In genomic region chr11:87038235-87038960, GRCh38 we compare ENCODE assay signal across 8 cellular contexts. TPM values are rescaled to one million over a fixed set of nuclear protein-coding genes. Genes with fewer than 3 reads are reported as not detected.
DNase-seq lines count a peak whose midpoint lies in the region; ATAC-seq and TF ChIP-seq lines count a peak whose summit lies in the region.

No MANE protein-coding gene starts in this region.

- no peaks in the 10 kb centered on the region for H3K36me3 ChIP-seq in CD4-positive, CD25-positive, alpha-beta regulatory T cell (ENCODE audit: control insufficient read depth, insufficient read depth, low read length)
- H3K36me3 ChIP-seq in KMS-11 (ENCODE audit: insufficient read depth), result 0 out of 2 replicates have a peak, but pooled peaks cover 3% of the 10 kb centered on the region
- H3K36me3 ChIP-seq in brain microvascular endothelial cell (replicated peaks), result peaks cover 2% of the 10 kb centered on the region
- peaks cover 0 to 5% (median 5%) of the 10 kb centered on the region in 3 donors for H3K36me3 ChIP-seq in tibial artery

- TF ChIP-seq CTCF in KMS-11 (conservative IDR thresholded peaks at IDR 0.05; ENCODE audit: low read depth, low read length) (no peak), brain microvascular endothelial cell (IDR thresholded peaks at IDR 0.05; ENCODE audit: low read depth, low read length, missing control alignments) (no peak), lower leg skin (IDR thresholded peaks at IDR 0.05) (no peak), tibial artery (IDR thresholded peaks at IDR 0.05) (no peak)

- H3K27me3 Mint-ChIP-seq in CD4-positive, CD25-positive, alpha-beta regulatory T cell, result peaks cover 5% of the 10 kb centered on the region

- H3K4me3 Mint-ChIP-seq in CD4-positive, CD25-positive, alpha-beta regulatory T cell, result peak overlapping the region; percentile 93 to 98 (median 97)

- H3K4me1 ChIP-seq in CD4-positive, CD25-positive, alpha-beta regulatory T cell (ENCODE audit: control insufficient read depth, insufficient read depth, low read length, poor library complexity, severe bottlenecking), result peaks cover 28% of the 10 kb centered on the region
- H3K4me1 ChIP-seq in KMS-11 (ENCODE audit: low read depth, poor library complexity, severe bottlenecking), result peaks cover 26% of the 10 kb centered on the region
- H3K4me1 ChIP-seq in tibial artery, result peaks cover 0 to 45% (median 12%) of the 10 kb centered on the region in 4 donors

- 11 to 12% methylated on average over 9 of the region's 9 CpGs for WGBS in lower leg skin, 2 donors

- H3K4me3 ChIP-seq in CD4-positive, CD25-positive, alpha-beta regulatory T cell (ENCODE audit: low read depth, low read length), result peak overlapping the region; percentile 85
- peak overlapping the region; percentile 92 for H3K4me3 ChIP-seq in KMS-11 (IDR thresholded peaks at IDR 0.05; ENCODE audit: insufficient read depth, low read depth, low read length)
- H3K4me3 ChIP-seq in brain microvascular endothelial cell (ENCODE audit: low read depth, low read length), result peak overlapping the region; percentile 92
- peak overlapping the region; percentile 60 for H3K4me3 ChIP-seq in lower leg skin (ENCODE audit: low read depth, poor library complexity, severe bottlenecking)
- peak overlapping the region; percentile 74 to 95 for H3K4me3 ChIP-seq in tibial artery

- intact Hi-C loops in lower leg skin (cut with DNase I; ENCODE audit: low total_unique reads) (no loop called here), tibial artery (cut with DNase I; ENCODE audit: low total_unique reads) (no loop called here)

- no peaks in the 10 kb centered on the region for H3K9me3 ChIP-seq in CD4-positive, CD25-positive, alpha-beta regulatory T cell (ENCODE audit: control insufficient read depth in 2 of 2, low read length in 2 of 2)
- no peaks in the 10 kb centered on the region for H3K9me3 ChIP-seq in tibial artery

- H3K27ac Mint-ChIP-seq in CD4-positive, CD25-positive, alpha-beta regulatory T cell, result peak overlapping the region; percentile 84 to 94 (median 93)

- no peaks in the 10 kb centered on the region for H4K20me1 ChIP-seq in KMS-11 (ENCODE audit: insufficient read depth)

- in situ Hi-C loops in brain microvascular endothelial cell (cut with HindIII; ENCODE audit: low pct_ligation_motif_present, low sequenced_read_pairs), result no loop called here

- no peak for TF ChIP-seq POLR2A in lower leg skin (IDR thresholded peaks at IDR 0.05)

- peaks cover 40% of the 10 kb centered on the region; the same call in 1 of the 2 replicates for H3K79me2 ChIP-seq in KMS-11 (ENCODE audit: insufficient read depth, low read depth)

- peak overlapping the region; percentile 85 for H3K9ac ChIP-seq in KMS-11

- peaks cover 13 to 60% (median 41%) of the 10 kb centered on the region in 4 donors for H3K4me1 Mint-ChIP-seq in CD4-positive, CD25-positive, alpha-beta regulatory T cell

- peak overlapping the region; percentile 71 for H3K4me2 ChIP-seq in KMS-11

- ATAC-seq in CD4-positive, CD25-positive, alpha-beta regulatory T cell (ENCODE audit: low read depth in 2 of 2), result no peak

- DNase-seq in CD4-positive, CD25-positive, alpha-beta regulatory T cell, result peak in 1 of 3 donors; percentile 27
- DNase-seq in brain microvascular endothelial cell (no peak), lower leg skin (ENCODE audit: low spot score in 2 of 2) (no peak), tibial artery (no peak), COLO829 (ENCODE audit: low spot score) (no peak), HuH-7.5 (ENCODE audit: low spot score) (no peak), NCI-H226 (no peak)

- H3K36me3 Mint-ChIP-seq in CD4-positive, CD25-positive, alpha-beta regulatory T cell, result peaks cover 19% of the 10 kb centered on the region

- H3K27ac ChIP-seq in CD4-positive, CD25-positive, alpha-beta regulatory T cell (ENCODE audit: insufficient read depth, low read length, poor library complexity, severe bottlenecking), result peak overlapping the region; percentile 66
- H3K27ac ChIP-seq in KMS-11 (peak overlapping the region; percentile 64), brain microvascular endothelial cell (peak overlapping the region; percentile 56), tibial artery (peak overlapping the region; percentile 77 to 87)

- H3K27me3 ChIP-seq in CD4-positive, CD25-positive, alpha-beta regulatory T cell (ENCODE audit: control insufficient read depth, insufficient read depth, low read length), result no peaks in the 10 kb centered on the region
- H3K27me3 ChIP-seq in KMS-11 (ENCODE audit: insufficient read depth, low read depth) (no peaks in the 10 kb centered on the region), brain microvascular endothelial cell (replicated peaks) (no peaks in the 10 kb centered on the region), tibial artery (no peaks in the 10 kb centered on the region)

- peaks cover 0 to 2% (median 0%) of the 10 kb centered on the region in 7 donors for H3K9me3 Mint-ChIP-seq in CD4-positive, CD25-positive, alpha-beta regulatory T cell

- H2AFZ ChIP-seq in KMS-11 (ENCODE audit: low read depth), result peak overlapping the region; percentile 99

RNA-seq across cellular contexts. Expression of gene TMEM135, which starts 0.7 kb away (rescaled TPM):
- total RNA-seq in CD4-positive, CD25-positive, alpha-beta regulatory T cell, result 13.5 TPM
- 10 to 100 TPM in 1 of 4 donors, 1 to 10 TPM in 3; 6.3 to 10.4 (median 9.7) TPM for polyA plus RNA-seq in CD4-positive, CD25-positive, alpha-beta regulatory T cell
- 10 to 100 TPM in 2 of 4 donors, 1 to 10 TPM in 2; 6.2 to 14.2 (median 10.3) TPM for total RNA-seq in lower leg skin
